8 cellular contexts compared by ENCODE assay signal in the genomic region with DNA sequence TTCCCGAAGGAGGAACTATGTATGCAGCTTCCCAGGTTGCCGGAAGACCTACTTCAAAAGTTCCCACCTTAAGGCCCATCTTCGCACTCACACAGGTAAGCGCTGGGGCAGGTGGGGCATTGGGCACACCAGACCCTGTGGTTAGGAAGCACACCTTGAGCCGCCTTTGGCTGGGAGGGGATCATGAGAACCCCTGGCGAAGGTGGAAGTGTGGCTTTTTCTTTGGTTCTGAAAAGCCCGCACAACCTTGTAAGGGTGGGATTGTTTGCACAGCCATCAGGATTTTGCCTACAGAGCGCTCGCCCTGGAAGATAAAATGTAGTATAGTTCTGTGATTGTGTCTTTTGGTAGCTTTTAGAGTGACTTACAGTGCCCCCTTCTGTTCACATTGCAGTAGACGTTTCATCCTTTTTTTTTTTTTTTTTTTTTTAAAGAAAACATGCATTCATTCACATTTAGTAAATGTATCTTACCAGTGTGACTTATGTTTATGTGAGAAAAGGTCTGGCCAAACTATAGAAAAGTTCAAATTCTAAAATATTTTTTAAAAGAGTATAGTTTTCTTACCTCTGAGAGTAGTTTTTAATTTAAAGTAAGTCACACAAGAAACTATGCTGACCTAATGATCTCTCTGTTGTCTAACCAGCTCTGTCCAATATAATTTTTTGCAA. TPM values are rescaled to one million over a fixed set of nuclear protein-coding genes. Genes with fewer than 3 reads are reported as not detected.
DNase-seq lines count a peak whose midpoint lies in the region; ATAC-seq and TF ChIP-seq lines count a peak whose summit lies in the region.

No MANE protein-coding gene starts in this region.

- no peaks in the 10 kb centered on the region for H3K9me3 ChIP-seq in Caco-2
- H3K9me3 ChIP-seq in PC-9 (ENCODE audit: insufficient read depth, low read depth) = no peaks in the 10 kb centered on the region

- ATAC-seq in HG02759 (IDR thresholded peaks at IDR 0.05; ENCODE audit: unreplicated experiment) (no peak), GM19467 (IDR thresholded peaks at IDR 0.05; ENCODE audit: unreplicated experiment) (no peak)

- peaks cover 11% of the 10 kb centered on the region; the same call in 1 of the 2 replicates for H3K4me1 ChIP-seq in Caco-2
- peaks cover 5% of the 10 kb centered on the region for H3K4me1 ChIP-seq in PC-9 (replicated peaks; ENCODE audit: insufficient read depth)

- H3K36me3 Mint-ChIP-seq in Caco-2 (ENCODE audit: insufficient read depth, unreplicated experiment) = peaks cover 72% of the 10 kb centered on the region
- H3K36me3 Mint-ChIP-seq in endothelial cell (ENCODE audit: low read depth, unreplicated experiment) = peaks cover 9% of the 10 kb centered on the region
- H3K36me3 Mint-ChIP-seq in nephron (ENCODE audit: low read depth) = peaks cover 46% of the 10 kb centered on the region

- peaks cover 28% of the 10 kb centered on the region for H3K79me2 ChIP-seq in PC-9 (ENCODE audit: low read depth)

- H4K20me1 ChIP-seq in PC-9 (ENCODE audit: insufficient read depth) = peaks cover 26% of the 10 kb centered on the region

- peaks cover 42% of the 10 kb centered on the region; the same call in 1 of the 2 replicates for H3F3A ChIP-seq in PC-9 (ENCODE audit: insufficient read depth, low read depth)

- H3K9me3 Mint-ChIP-seq in Caco-2 (ENCODE audit: unreplicated experiment) = no peaks in the 10 kb centered on the region
- H3K9me3 Mint-ChIP-seq in endothelial cell (ENCODE audit: unreplicated experiment) = no peaks in the 10 kb centered on the region
- H3K9me3 Mint-ChIP-seq in nephron = no peaks in the 10 kb centered on the region

- BruUV-seq in Caco-2 (replicated peaks; lab: Mats Ljungman, UMichigan) = no TSS peak
- no TSS peak for BruUV-seq in PC-9 (replicated peaks; lab: Mats Ljungman, UMichigan)

- no peak overlapping the region for H3K4me3 ChIP-seq in Caco-2 (ENCODE audit: low read depth, low read length)
- H3K4me3 ChIP-seq in HFF-Myc (replicated peaks; ENCODE audit: low read depth, low read length) = no peak overlapping the region
- H3K4me3 ChIP-seq in PC-9 = no peak overlapping the region

- no peak overlapping the region for H3K27ac ChIP-seq in PC-9

- CTCF ChIA-PET in Caco-2 (lab: Charles Lee) (interaction anchor here (0.6 to 3.3 kb wide), 9 partner anchors 9 to 279 kb away, joined by 3 to 35 read pairs (median 4); a partner anchor contains a TSS), PC-9 (lab: Charles Lee) (interaction anchor here (0.5 to 2.0 kb wide), 4 partner anchors 9 to 65 kb away, joined by 4 to 9 read pairs (median 6); no protein-coding TSS in a partner anchor)

- no peaks in the 10 kb centered on the region for H3K9me2 ChIP-seq in PC-9 (ENCODE audit: insufficient read depth)

- H3K27me3 Mint-ChIP-seq in Caco-2 (ENCODE audit: insufficient read depth, unreplicated experiment) (no peaks in the 10 kb centered on the region), endothelial cell (ENCODE audit: unreplicated experiment) (peaks cover 7% of the 10 kb centered on the region), nephron (ENCODE audit: low read depth) (no peaks in the 10 kb centered on the region)

- H3K36me3 ChIP-seq in Caco-2 (ENCODE audit: control insufficient read depth, insufficient read depth, low read length) (peaks cover 2% of the 10 kb centered on the region), PC-9 (ENCODE audit: low read depth) (peaks cover 23% of the 10 kb centered on the region; the same call in 1 of the 2 replicates)

- POLR2A ChIA-PET in Caco-2 (lab: Charles Lee) (interaction anchor here (0.5 to 0.6 kb wide), 5 partner anchors 8 to 418 kb away, joined by 3 to 6 read pairs (median 3); a partner anchor contains a TSS), PC-9 (lab: Charles Lee; ENCODE audit: unreplicated experiment) (interaction anchor here (0.6 to 0.7 kb wide), 2 partner anchors 106 to 217 kb away, joined by 9 to 17 read pairs; no protein-coding TSS in a partner anchor)

- H3K4me3 Mint-ChIP-seq in Caco-2 (ENCODE audit: unreplicated experiment) (no peak overlapping the region), endothelial cell (ENCODE audit: unreplicated experiment) (no peak overlapping the region), nephron (peak overlapping the region in 1 of 3 experiments; percentile 46)

- intact Hi-C loops in Caco-2 (cut with micrococcal nuclease; ENCODE audit: unreplicated experiment) = loop anchor here (1.0 kb wide), 3 partner anchors 64 to 249 kb away; no protein-coding TSS in a partner anchor
- intact Hi-C loops in PC-9 (cut with micrococcal nuclease; ENCODE audit: unreplicated experiment) = loop anchor here (1.0 kb wide), 1 partner anchor 249 kb away; no protein-coding TSS in a partner anchor

- no peak overlapping the region for H2AFZ ChIP-seq in PC-9

- H3K27me3 ChIP-seq in Caco-2 (replicated peaks; ENCODE audit: control insufficient read depth, insufficient read depth, low read length) (no peaks in the 10 kb centered on the region), PC-9 (ENCODE audit: insufficient read depth, low read depth) (no peaks in the 10 kb centered on the region)

- H3K4me1 Mint-ChIP-seq in Caco-2 (ENCODE audit: low read depth, unreplicated experiment) = no peaks in the 10 kb centered on the region
- peaks cover 8% of the 10 kb centered on the region for H3K4me1 Mint-ChIP-seq in endothelial cell (ENCODE audit: unreplicated experiment)
- H3K4me1 Mint-ChIP-seq in nephron = peaks cover 37% of the 10 kb centered on the region

- DNase-seq in Caco-2 = peak in 1 of 2 experiments; percentile 51
- no peak for DNase-seq in HFF-Myc (ENCODE audit: extremely low read depth, low read depth)
- no peak for DNase-seq in PC-9
- DNase-seq in endothelial cell (ENCODE audit: low spot score) = no peak
- no peak for DNase-seq in NCI-H226

- no peak overlapping the region for H3K27ac Mint-ChIP-seq in Caco-2 (ENCODE audit: unreplicated experiment)
- H3K27ac Mint-ChIP-seq in endothelial cell (ENCODE audit: unreplicated experiment) = no peak overlapping the region
- H3K27ac Mint-ChIP-seq in nephron = peak overlapping the region in 2 of 3 experiments; percentile 20 to 27

- TF ChIP-seq CTCF in Caco-2 (IDR thresholded peaks at IDR 0.05; ENCODE audit: insufficient read depth in 1 of 2, low read depth in 1 of 2, low read length in 1 of 2, severe bottlenecking in 1 of 2, unreplicated experiment in 1 of 2) (peak; percentile 58 to 62), HFF-Myc (IDR thresholded peaks at IDR 0.05; ENCODE audit: low read depth, low read length, missing control alignments) (peak; percentile 55), PC-9 (conservative IDR thresholded peaks at IDR 0.05) (peak; percentile 84), endothelial cell (IDR thresholded peaks at IDR 0.05; ENCODE audit: unreplicated experiment) (peak; percentile 67), nephron (IDR thresholded peaks at IDR 0.05; ENCODE audit: unreplicated experiment in 3 of 3) (peak; percentile 57 to 74 (median 60))

- no peak overlapping the region for H3K4me2 ChIP-seq in PC-9

RNA-seq across cellular contexts. Expression of a gene that starts 5.3 kb away (rescaled TPM):
- total RNA-seq in Caco-2 (2022) = 21.0 and 22.9 TPM in 2 replicates
- total RNA-seq in PC-9 (2021) = 10.9 and 14.6 TPM in 2 replicates
- total RNA-seq in endothelial cell (ENCODE audit: unreplicated experiment) = 8.2 TPM

RNA-seq across cellular contexts. Expression of a gene that starts 31.6 kb away (rescaled TPM):
- total RNA-seq in Caco-2 (2022) (0.91 and 1.4 TPM in 2 replicates), PC-9 (2021) (0.43 and 0.61 TPM in 2 replicates), endothelial cell (ENCODE audit: unreplicated experiment) (7.3 TPM)

Comparison
In these comparisons a context has a peak if more than half of its experiments do, and no peak if none do; other contexts are left out.
1. H3K27ac Mint-ChIP-seq: peak in nephron (2 of 3); none in Caco-2 (single experiment) and endothelial cell (single experiment).
2. Peak in every context shown above with its lines, with median percentiles within 50 percentile points of each other: CTCF ChIP-seq.